Comparison of ENCODE assay signal across 8 cellular contexts in the genomic region with DNA sequence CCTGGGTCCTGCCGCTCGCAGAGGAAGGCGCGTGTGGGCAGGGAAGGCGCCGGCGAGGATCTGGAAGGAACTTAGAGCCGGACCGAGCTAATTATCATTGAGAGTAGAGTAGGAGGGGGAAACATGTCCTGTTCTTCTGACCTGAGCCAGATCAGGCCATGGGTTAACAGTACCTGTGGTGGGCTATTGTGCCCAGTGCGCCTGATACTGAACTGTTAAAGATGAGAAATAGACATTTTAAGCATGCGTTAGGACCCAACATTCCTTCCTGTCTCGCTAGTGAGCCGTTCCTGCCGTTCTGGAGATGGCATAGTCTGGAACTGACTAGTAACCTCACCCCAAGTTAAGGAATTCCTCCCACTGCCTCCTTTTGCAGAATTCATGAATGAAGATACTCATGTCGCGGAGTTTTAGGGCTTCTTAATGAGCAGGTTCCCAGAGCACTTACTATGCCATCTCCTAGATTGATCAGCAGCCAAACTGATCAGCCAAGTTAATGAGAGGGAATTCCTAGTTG. TPM values are rescaled to one million over a fixed set of nuclear protein-coding genes. Genes with fewer than 3 reads are reported as not detected.
DNase-seq lines count a peak whose midpoint lies in the region; ATAC-seq, FAIRE-seq and TF ChIP-seq lines count a peak whose summit lies in the region.

No MANE protein-coding gene starts in this region.

- peak overlapping the region; percentile 91 for H3K4me3 Mint-ChIP-seq in Caco-2 (ENCODE audit: unreplicated experiment)

- H3K36me3 Mint-ChIP-seq in Caco-2 (ENCODE audit: insufficient read depth, unreplicated experiment): peaks cover 25% of the 10 kb centered on the region

- no TSS peak for BruUV-seq in Caco-2 (replicated peaks; lab: Mats Ljungman, UMichigan)

- H3K27ac Mint-ChIP-seq in Caco-2 (ENCODE audit: unreplicated experiment): peak overlapping the region; percentile 90

- intact Hi-C loops in Caco-2 (cut with micrococcal nuclease; ENCODE audit: unreplicated experiment): no loop called here

- peak overlapping the region; percentile 69 to 95 (median 90) for H3K27ac ChIP-seq in gastroesophageal sphincter

- H3K4me1 ChIP-seq in Caco-2: no peaks in the 10 kb centered on the region
- H3K4me1 ChIP-seq in gastroesophageal sphincter: peaks cover 0 to 32% (median 0%) of the 10 kb centered on the region in 3 donors

- peaks cover 7% of the 10 kb centered on the region for H3K4me1 Mint-ChIP-seq in Caco-2 (ENCODE audit: low read depth, unreplicated experiment)

- ATAC-seq in gastroesophageal sphincter: no peak

- POLR2A ChIA-PET in Caco-2 (lab: Charles Lee): interaction anchor here (0.5 to 1.5 kb wide), 4 partner anchors 10 to 303 kb away, joined by 3 to 6 read pairs (median 3); partner anchors contain the start of gene AHCYL1

- TF ChIP-seq POLR2A in gastroesophageal sphincter (IDR thresholded peaks at IDR 0.05): no peak

- TF ChIP-seq EP300 in gastroesophageal sphincter (IDR thresholded peaks at IDR 0.05): no peak

- no peak for DNase-seq in Caco-2
- DNase-seq in HFF-Myc (ENCODE audit: extremely low read depth, low read depth): no peak
- DNase-seq in T1000 (lab: John Stamatoyannopoulos, UW): peak; percentile 52
- no peak for DNase-seq in skeletal muscle cell (ENCODE audit: low read depth)
- no peak for DNase-seq in RCC 7860 (ENCODE audit: low spot score)
- no peak for DNase-seq in dedifferentiated amniotic fluid mesenchymal stem cell (ENCODE audit: extremely low spot score)
- no peak for DNase-seq in Ammon's horn (ENCODE audit: low spot score)

- 16 to 30% methylated on average over 2 to 7 of the region's 16 CpGs for WGBS in gastroesophageal sphincter (ENCODE audit: low coverage in 1 of 2), 2 donors

- H3K36me3 ChIP-seq in Caco-2 (ENCODE audit: control insufficient read depth, insufficient read depth, low read length): peaks cover 1% of the 10 kb centered on the region; the same call in 1 of the 2 replicates
- H3K36me3 ChIP-seq in gastroesophageal sphincter: peaks cover 0 to 36% of the 10 kb centered on the region in 2 donors

- no peak for TF ChIP-seq CTCF in Caco-2 (IDR thresholded peaks at IDR 0.05; ENCODE audit: insufficient read depth in 1 of 2, low read depth in 1 of 2, low read length in 1 of 2, severe bottlenecking in 1 of 2, unreplicated experiment in 1 of 2)
- TF ChIP-seq CTCF in HFF-Myc (IDR thresholded peaks at IDR 0.05; ENCODE audit: low read depth, low read length, missing control alignments): no peak
- TF ChIP-seq CTCF in gastroesophageal sphincter (IDR thresholded peaks at IDR 0.05): no peak

- no peak for FAIRE-seq in RCC 7860 (lab: Jason Lieb, UNC)

- no peaks in the 10 kb centered on the region for H3K27me3 ChIP-seq in Caco-2 (replicated peaks; ENCODE audit: control insufficient read depth, insufficient read depth, low read length)
- H3K27me3 ChIP-seq in gastroesophageal sphincter: no peaks in the 10 kb centered on the region

- no peaks in the 10 kb centered on the region for H3K9me3 ChIP-seq in Caco-2
- H3K9me3 ChIP-seq in gastroesophageal sphincter: no peaks in the 10 kb centered on the region

- no peaks in the 10 kb centered on the region for H3K27me3 Mint-ChIP-seq in Caco-2 (ENCODE audit: insufficient read depth, unreplicated experiment)

- H3K9me3 Mint-ChIP-seq in Caco-2 (ENCODE audit: unreplicated experiment): no peaks in the 10 kb centered on the region

- CTCF ChIA-PET in Caco-2 (lab: Charles Lee): interaction anchor here (0.6 to 2.1 kb wide), 5 partner anchors 12 to 51 kb away, joined by 3 to 8 read pairs (median 5); partner anchors contain the start of gene AHCYL1

- H3K4me3 ChIP-seq in Caco-2 (ENCODE audit: low read depth, low read length) (peak overlapping the region; percentile 55), HFF-Myc (replicated peaks; ENCODE audit: low read depth, low read length) (peak overlapping the region; percentile 88), gastroesophageal sphincter (peak overlapping the region; percentile 78 to 97), skeletal muscle cell (ENCODE audit: low read depth, low read length) (peak overlapping the region; percentile 89)

RNA-seq across cellular contexts. Expression of gene STRIP1, which starts 0.9 kb away (rescaled TPM):
- total RNA-seq in Caco-2 (2022): 32.8 and 36.1 TPM in 2 replicates
- 10 to 100 TPM; 29.3 to 46.9 (median 35.9) TPM for total RNA-seq in gastroesophageal sphincter

RNA-seq across cellular contexts. Expression of gene ALX3, which starts 35.2 kb away (rescaled TPM):
- total RNA-seq in Caco-2 (2022): not detected in 2 replicates
- total RNA-seq in gastroesophageal sphincter: not detected

RNA-seq across cellular contexts. Expression of gene AHCYL1, which starts 50.7 kb away (rescaled TPM):
- 62.6 and 64.2 TPM in 2 replicates for total RNA-seq in Caco-2 (2022)
- 100 to 1,000 TPM in 1 of 4 donors, 10 to 100 TPM in 3; 82.6 to 102 (median 92.4) TPM for total RNA-seq in gastroesophageal sphincter
